Comparison of ENCODE assay signal across 9 cellular contexts in the genomic region with DNA sequence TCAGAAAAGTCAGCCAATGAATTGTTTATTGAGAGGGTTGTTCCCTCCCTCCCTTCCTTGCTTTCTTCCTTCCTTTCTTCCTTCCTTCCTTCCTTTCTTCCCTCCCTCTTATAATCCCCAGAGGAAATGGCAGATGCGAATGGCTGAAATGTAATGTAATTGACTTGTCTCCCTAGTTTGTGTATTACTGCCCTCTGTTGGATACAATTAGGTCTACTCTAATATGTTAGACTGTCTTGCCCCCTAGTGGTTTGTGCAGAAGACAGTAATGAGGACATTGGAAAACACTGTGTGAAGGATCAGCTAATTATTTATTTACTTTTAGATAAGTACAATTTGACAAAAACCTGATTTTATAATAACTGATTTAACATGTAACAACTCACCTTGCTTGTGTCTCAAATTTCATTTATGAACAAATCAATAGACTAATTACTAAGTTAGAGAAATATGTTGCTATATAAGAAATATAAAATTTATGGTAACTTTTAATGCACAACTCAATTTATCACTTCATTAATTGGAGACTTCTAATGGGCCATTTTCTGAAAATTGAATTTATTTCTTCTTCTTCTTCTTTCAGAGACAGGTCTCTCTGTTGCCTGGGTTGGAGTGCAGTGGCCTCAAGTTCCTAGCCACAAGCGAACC.
DNase-seq lines count a peak whose midpoint lies in the region; ATAC-seq and TF ChIP-seq lines count a peak whose summit lies in the region.
"Had no signal": no experiment of that assay in that cellular context is flagged by ENCODE, and none has a peak within 500 bp of the region (broad histone marks: within the 10 kb centered on the region; RNA-seq: fewer than 3 reads in every experiment).

No MANE protein-coding gene starts in this region.

- H2AFZ ChIP-seq in neural cell (ENCODE audit: low read depth, low read length): no peak overlapping the region

- no peak for TF ChIP-seq EP300 in neural cell (conservative IDR thresholded peaks at IDR 0.05; ENCODE audit: poor library complexity, severe bottlenecking)

- no peak overlapping the region for H3K4me3 Mint-ChIP-seq in CD4-positive, CD25-positive, alpha-beta regulatory T cell
- H3K4me3 Mint-ChIP-seq: T-helper 1 cell treated with Interleukin-12 subunit alpha and Interleukin-12 subunit beta and Interleukin-4 antibody, amounts not matched to agents 30 μg/mL and 1 μg/mL, for 36 hours had no signal

- H3K79me2 ChIP-seq in neural cell (replicated peaks; ENCODE audit: insufficient read depth, low read length): no peaks in the 10 kb centered on the region

- peaks cover 0 to 9% (median 0%) of the 10 kb centered on the region in 7 donors for H3K9me3 Mint-ChIP-seq in CD4-positive, CD25-positive, alpha-beta regulatory T cell
- H3K9me3 Mint-ChIP-seq: T-helper 1 cell treated with Interleukin-12 subunit alpha and Interleukin-12 subunit beta and Interleukin-4 antibody, amounts not matched to agents 30 μg/mL and 1 μg/mL, for 36 hours had no signal

- TF ChIP-seq RAD21 in neural cell (conservative IDR thresholded peaks at IDR 0.05): peak; percentile 82

- no peak overlapping the region for H3K27ac ChIP-seq in CD4-positive, CD25-positive, alpha-beta regulatory T cell (ENCODE audit: insufficient read depth, low read length, poor library complexity, severe bottlenecking)
- H3K27ac ChIP-seq in esophagus squamous epithelium: no peak overlapping the region
- no peak overlapping the region for H3K27ac ChIP-seq in neural cell (ENCODE audit: low read length)

- no peaks in the 10 kb centered on the region for H3K27me3 Mint-ChIP-seq in CD4-positive, CD25-positive, alpha-beta regulatory T cell

- H3K9me3 ChIP-seq in CD4-positive, CD25-positive, alpha-beta regulatory T cell (ENCODE audit: control insufficient read depth in 2 of 2, low read length in 2 of 2): no peaks in the 10 kb centered on the region
- H3K9me3 ChIP-seq in esophagus squamous epithelium (peaks cover 0 to 9% (median 0%) of the 10 kb centered on the region in 3 donors), neural cell (ENCODE audit: low read length) (no peaks in the 10 kb centered on the region)

- peaks cover 0 to 2% (median 0%) of the 10 kb centered on the region in 4 donors for H3K4me1 Mint-ChIP-seq in CD4-positive, CD25-positive, alpha-beta regulatory T cell

- H3K27me3 ChIP-seq in CD4-positive, CD25-positive, alpha-beta regulatory T cell (ENCODE audit: control insufficient read depth, insufficient read depth, low read length): no peaks in the 10 kb centered on the region
- H3K27me3 ChIP-seq in esophagus squamous epithelium: no peaks in the 10 kb centered on the region
- H3K27me3 ChIP-seq in neural cell (ENCODE audit: insufficient read depth, low read depth, low read length): no peaks in the 10 kb centered on the region

- H3K4me3 ChIP-seq in CD4-positive, CD25-positive, alpha-beta regulatory T cell (ENCODE audit: low read depth, low read length): no peak overlapping the region
- H3K4me3 ChIP-seq in esophagus squamous epithelium (no peak overlapping the region), neural cell (ENCODE audit: low read length) (no peak overlapping the region)

- H3K27ac Mint-ChIP-seq in CD4-positive, CD25-positive, alpha-beta regulatory T cell: no peak overlapping the region
- H3K27ac Mint-ChIP-seq: T-helper 1 cell treated with Interleukin-12 subunit alpha and Interleukin-12 subunit beta and Interleukin-4 antibody, amounts not matched to agents 30 μg/mL and 1 μg/mL, for 36 hours had no signal

- peak in 1 of 2 donors; percentile 53 for ATAC-seq in CD4-positive, CD25-positive, alpha-beta regulatory T cell (ENCODE audit: low read depth in 2 of 2)
- ATAC-seq in GM18867 (IDR thresholded peaks at IDR 0.05; ENCODE audit: unreplicated experiment) (peak; percentile 100), HG02970 (IDR thresholded peaks at IDR 0.05; ENCODE audit: low FRiP score, unreplicated experiment) (peak; percentile 100), SK-N-SH treated with all-trans-retinoic acid at 6 μM for 48 hours (peak; percentile 100)

- no peaks in the 10 kb centered on the region for H3K9me2 ChIP-seq in neural cell (ENCODE audit: insufficient read depth, low read length)

- H4K20me1 ChIP-seq in neural cell (ENCODE audit: insufficient read depth): no peaks in the 10 kb centered on the region

- no peaks in the 10 kb centered on the region for H3K4me1 ChIP-seq in CD4-positive, CD25-positive, alpha-beta regulatory T cell (ENCODE audit: control insufficient read depth, insufficient read depth, low read length, poor library complexity, severe bottlenecking)
- no peaks in the 10 kb centered on the region for H3K4me1 ChIP-seq in esophagus squamous epithelium

- TF ChIP-seq POLR2A in esophagus squamous epithelium (IDR thresholded peaks at IDR 0.05): no peak

- no peak overlapping the region for H3K9ac ChIP-seq in neural cell (ENCODE audit: low read length)

- DNase-seq in CD4-positive, CD25-positive, alpha-beta regulatory T cell: peak in 2 of 3 donors; percentile 8 to 69
- DNase-seq in NCI-H1436 treated with DMSO at 0.1 percent for 48 hours (lab: John Stamatoyannopoulos, UW): peak; percentile 61
- no peak for DNase-seq in esophagus squamous epithelium (lab: John Stamatoyannopoulos, UW)
- DNase-seq in activated T-cell treated with anti-CD3 and anti-CD28 coated beads, Interleukin-2, amount 50 U/mL, for 48 hours: no peak

- no peak overlapping the region for H3K4me2 ChIP-seq in neural cell (ENCODE audit: low read length)

- no peaks in the 10 kb centered on the region for H3F3A ChIP-seq in neural cell (ENCODE audit: insufficient read depth, low read length, poor library complexity, severe bottlenecking)

- 32 to 39% methylated on average over 2 of the region's 2 CpGs for WGBS in esophagus squamous epithelium, 2 donors

- no peaks in the 10 kb centered on the region for H3K36me3 Mint-ChIP-seq in CD4-positive, CD25-positive, alpha-beta regulatory T cell

- TF ChIP-seq CTCF in esophagus squamous epithelium (IDR thresholded peaks at IDR 0.05): peak; percentile 68 to 99 (median 94)
- TF ChIP-seq CTCF in neural cell (IDR thresholded peaks at IDR 0.05; ENCODE audit: poor library complexity, severe bottlenecking): peak; percentile 91

- H3K36me3 ChIP-seq in CD4-positive, CD25-positive, alpha-beta regulatory T cell (ENCODE audit: control insufficient read depth, insufficient read depth, low read length): no peaks in the 10 kb centered on the region
- H3K36me3 ChIP-seq in esophagus squamous epithelium (no peaks in the 10 kb centered on the region), neural cell (ENCODE audit: insufficient read depth, low read length) (no peaks in the 10 kb centered on the region)

- intact Hi-C loops in esophagus squamous epithelium (cut with DNase I): loop anchor here (10.0 kb wide), 2 partner anchors 605 to 1165 kb away; no protein-coding TSS in a partner anchor

TF ChIP-seq in SK-N-SH treated with all-trans-retinoic acid at 6 μM for 48 hours, 23 proteins besides CTCF, POLR2A, EP300 and RAD21 (continues in another document):
- no peak for TF ChIP-seq RARB (CRISPR knock-in tag; IDR thresholded peaks at IDR 0.05)
- no peak for TF ChIP-seq CSDC2 (CRISPR knock-in tag; IDR thresholded peaks at IDR 0.05)
- no peak for TF ChIP-seq ESRRG (CRISPR knock-in tag; IDR thresholded peaks at IDR 0.05)
- no peak for TF ChIP-seq SNAI2 (CRISPR knock-in tag; IDR thresholded peaks at IDR 0.05)
- TF ChIP-seq ZNF70 (CRISPR knock-in tag; IDR thresholded peaks at IDR 0.05): no peak
- TF ChIP-seq ZNF565 (CRISPR knock-in tag; conservative IDR thresholded peaks at IDR 0.05; ENCODE audit: low read depth): no peak
- TF ChIP-seq OSR1 (CRISPR knock-in tag; IDR thresholded peaks at IDR 0.05): no peak
- TF ChIP-seq ZNF8 (CRISPR knock-in tag; IDR thresholded peaks at IDR 0.05): no peak
- no peak for TF ChIP-seq BACH2 (CRISPR knock-in tag; IDR thresholded peaks at IDR 0.05; ENCODE audit: borderline replicate concordance)
- TF ChIP-seq ZC3H10 (CRISPR knock-in tag; IDR thresholded peaks at IDR 0.05): no peak

TF ChIP-seq in neural cell, 6 proteins besides CTCF, POLR2A, EP300 and RAD21:
- TF ChIP-seq EZH2 (IDR thresholded peaks at IDR 0.05; ENCODE audit: borderline replicate concordance, insufficient read depth, low read length, poor library complexity, severe bottlenecking): no peak
- peak; percentile 88 for TF ChIP-seq SMC3 (conservative IDR thresholded peaks at IDR 0.05; ENCODE audit: poor library complexity)
- TF ChIP-seq, protein P1, sequence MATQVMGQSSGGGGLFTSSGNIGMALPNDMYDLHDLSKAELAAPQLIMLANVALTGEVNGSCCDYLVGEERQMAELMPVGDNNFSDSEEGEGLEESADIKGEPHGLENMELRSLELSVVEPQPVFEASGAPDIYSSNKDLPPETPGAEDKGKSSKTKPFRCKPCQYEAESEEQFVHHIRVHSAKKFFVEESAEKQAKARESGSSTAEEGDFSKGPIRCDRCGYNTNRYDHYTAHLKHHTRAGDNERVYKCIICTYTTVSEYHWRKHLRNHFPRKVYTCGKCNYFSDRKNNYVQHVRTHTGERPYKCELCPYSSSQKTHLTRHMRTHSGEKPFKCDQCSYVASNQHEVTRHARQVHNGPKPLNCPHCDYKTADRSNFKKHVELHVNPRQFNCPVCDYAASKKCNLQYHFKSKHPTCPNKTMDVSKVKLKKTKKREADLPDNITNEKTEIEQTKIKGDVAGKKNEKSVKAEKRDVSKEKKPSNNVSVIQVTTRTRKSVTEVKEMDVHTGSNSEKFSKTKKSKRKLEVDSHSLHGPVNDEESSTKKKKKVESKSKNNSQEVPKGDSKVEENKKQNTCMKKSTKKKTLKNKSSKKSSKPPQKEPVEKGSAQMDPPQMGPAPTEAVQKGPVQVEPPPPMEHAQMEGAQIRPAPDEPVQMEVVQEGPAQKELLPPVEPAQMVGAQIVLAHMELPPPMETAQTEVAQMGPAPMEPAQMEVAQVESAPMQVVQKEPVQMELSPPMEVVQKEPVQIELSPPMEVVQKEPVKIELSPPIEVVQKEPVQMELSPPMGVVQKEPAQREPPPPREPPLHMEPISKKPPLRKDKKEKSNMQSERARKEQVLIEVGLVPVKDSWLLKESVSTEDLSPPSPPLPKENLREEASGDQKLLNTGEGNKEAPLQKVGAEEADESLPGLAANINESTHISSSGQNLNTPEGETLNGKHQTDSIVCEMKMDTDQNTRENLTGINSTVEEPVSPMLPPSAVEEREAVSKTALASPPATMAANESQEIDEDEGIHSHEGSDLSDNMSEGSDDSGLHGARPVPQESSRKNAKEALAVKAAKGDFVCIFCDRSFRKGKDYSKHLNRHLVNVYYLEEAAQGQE (IDR thresholded peaks at IDR 0.05; ENCODE audit: borderline replicate concordance): no peak
- TF ChIP-seq POLR2AphosphoS5 (IDR thresholded peaks at IDR 0.05): no peak
- no peak for TF ChIP-seq TAF1 (IDR thresholded peaks at IDR 0.05; ENCODE audit: low read depth)
- TF ChIP-seq MXI1 (conservative IDR thresholded peaks at IDR 0.05; ENCODE audit: poor library complexity, severe bottlenecking): no peak

Comparison
In these comparisons a context has a peak if more than half of its experiments do, and no peak if none do; other contexts are left out.
1. DNase-seq: peak in CD4-positive, CD25-positive, alpha-beta regulatory T cell (2 of 3) and NCI-H1436 treated with DMSO at 0.1 percent for 48 hours (single experiment); none in esophagus squamous epithelium (single experiment) and activated T-cell treated with anti-CD3 and anti-CD28 coated beads, Interleukin-2, amount 50 U/mL, for 48 hours (0 of 2).